16 cellular contexts compared by ENCODE assay signal in genomic region chr12:68291396-68292036, GRCh38. TPM values are rescaled to one million over a fixed set of nuclear protein-coding genes. Genes with fewer than 3 reads are reported as not detected.
"Had no signal": no experiment of that assay in that cellular context is flagged by ENCODE, and none has a peak within 500 bp of the region (broad histone marks: within the 10 kb centered on the region; RNA-seq: fewer than 3 reads in every experiment).

No MANE protein-coding gene starts in this region.

- DNase-seq: activated CD4-positive, alpha-beta T cell treated with anti-CD3 and anti-CD28 coated beads, Interleukin-2, amount 10 ng/mL, durations not matched to agents 24 days and 14 days; activated naive CD4-positive, alpha-beta T cell treated with Interleukin-2 at 50 U/mL for 16 hours; adrenal gland; dermis blood vessel endothelial cell; glutamatergic neuron; immature natural killer cell; right lobe of liver; substantia nigra; WERI-Rb-1 had no signal

- H3K4me1 ChIP-seq: prostate gland had no signal

- H3K4me3 Mint-ChIP-seq: immature natural killer cell; memory B cell; stimulated activated memory B cell treated with anti-CD40 and anti-IgM and Interleukin-4, amounts not matched to agents 10 μg/mL and 1 μg/mL and 100 μg/mL, for 72 hours; type B pancreatic cell had no signal

- H3K9me3 Mint-ChIP-seq: immature natural killer cell; memory B cell; natural killer cell treated with Interleukin-12 subunit alpha and Interleukin-12 subunit beta and Interleukin-15 and Interleukin-18, amount 100 ng/mL, for 72 hours; stimulated activated memory B cell treated with anti-CD40 and anti-IgM and Interleukin-4, amounts not matched to agents 10 μg/mL and 1 μg/mL and 100 μg/mL, for 72 hours; type B pancreatic cell had no signal

- H3K27me3 Mint-ChIP-seq: memory B cell; natural killer cell treated with Interleukin-12 subunit alpha and Interleukin-12 subunit beta and Interleukin-15 and Interleukin-18, amount 100 ng/mL, for 72 hours; stimulated activated memory B cell treated with anti-CD40 and anti-IgM and Interleukin-4, amounts not matched to agents 10 μg/mL and 1 μg/mL and 100 μg/mL, for 72 hours; type B pancreatic cell had no signal

- ATAC-seq: natural killer cell treated with Interleukin-12 subunit alpha and Interleukin-12 subunit beta and Interleukin-15 and Interleukin-18, amount 100 ng/mL, for 72 hours; right lobe of liver; stimulated activated memory B cell treated with anti-CD40 and anti-IgM and Interleukin-4, amounts not matched to agents 10 μg/mL and 1 μg/mL and 100 μg/mL, for 72 hours had no signal

- H3K36me3 Mint-ChIP-seq: natural killer cell treated with Interleukin-12 subunit alpha and Interleukin-12 subunit beta and Interleukin-15 and Interleukin-18, amount 100 ng/mL, for 72 hours had no signal

- H3K27me3 ChIP-seq: adrenal gland, right lobe of liver had no signal

- H3K27ac ChIP-seq: adrenal gland, prostate gland, right lobe of liver, WERI-Rb-1 had no signal

- H3K27ac Mint-ChIP-seq: immature natural killer cell; memory B cell; stimulated activated memory B cell treated with anti-CD40 and anti-IgM and Interleukin-4, amounts not matched to agents 10 μg/mL and 1 μg/mL and 100 μg/mL, for 72 hours; type B pancreatic cell had no signal

RNA-seq across cellular contexts. Expression of gene IL22, which starts 38.1 kb away (rescaled TPM):
- total RNA-seq: adrenal gland, dermis blood vessel endothelial cell, fibroblast of villous mesenchyme, omental fat pad, prostate gland, right lobe of liver had no signal
- polyA plus RNA-seq: adrenal gland, immature natural killer cell had no signal
